Comparison of ENCODE assay signal across 25 cellular contexts in genomic region chr12:113936460-113936859, GRCh38. TPM values are rescaled to one million over a fixed set of nuclear protein-coding genes. Genes with fewer than 3 reads are reported as not detected.
A peak's percentile ranks its signal among the peaks of the same experiment; 100 is the strongest.
DNase-seq lines count a peak whose midpoint lies in the region; ATAC-seq and TF ChIP-seq lines count a peak whose summit lies in the region.
"Had no signal": no experiment of that assay in that cellular context is flagged by ENCODE, and none has a peak within 500 bp of the region (broad histone marks: within the 10 kb centered on the region; RNA-seq: fewer than 3 reads in every experiment).

No MANE protein-coding gene starts in this region.

- no peak for TF ChIP-seq POLR2A in HCT116 (IDR thresholded peaks at IDR 0.05; ENCODE audit: borderline replicate concordance, extremely low read depth, insufficient read depth, insufficient read length)

- H3K4me1 ChIP-seq in HCT116 (ENCODE audit: control insufficient read depth in 1 of 2, insufficient read depth in 2 of 2, low read length in 2 of 2) = no peaks in the 10 kb centered on the region
- H3K4me1 ChIP-seq: BE2C had no signal

- peaks cover 5% of the 10 kb centered on the region for H3K27me3 Mint-ChIP-seq in endothelial cell (ENCODE audit: unreplicated experiment)
- H3K27me3 Mint-ChIP-seq in stimulated activated naive CD8-positive, alpha-beta T cell treated with anti-CD3 and anti-CD28 coated beads, Interleukin-15, amount 100 ng/mL, for 72 hours = no peaks in the 10 kb centered on the region
- no peaks in the 10 kb centered on the region for H3K27me3 Mint-ChIP-seq in activated T-helper 2 cell treated with anti-CD3 and anti-CD28 coated beads, Interferon-gamma antibody, Interleukin-2, Interleukin-4, amounts not matched to agents 10 μg/mL and 5 μg/mL and 100 μg/mL, durations not matched to agents 14 hours and 24 hours and 36 hours (ENCODE audit: low read depth)

- H2AFZ ChIP-seq in HCT116 (ENCODE audit: low read depth, low read length, poor library complexity, severe bottlenecking) = no peak overlapping the region

- RAD21 ChIA-PET in HCT116 (lab: Charles Lee; ENCODE audit: low non-redundant PET in 1 of 2, low total read pairs in 2 of 2, uncharacterized antibody in 2 of 2, unreplicated experiment in 2 of 2) = no interaction called here

- intact Hi-C loops in HCT116 (cut with micrococcal nuclease) = no loop called here
- intact Hi-C loops in activated T-helper 2 cell treated with anti-CD3 and anti-CD28 coated beads, Interferon-gamma antibody, Interleukin-2, Interleukin-4, amounts not matched to agents 10 μg/mL and 5 μg/mL and 100 μg/mL, durations not matched to agents 14 hours and 24 hours and 36 hours (cut with micrococcal nuclease) = no loop called here

- H3K4me1 Mint-ChIP-seq in endothelial cell (ENCODE audit: unreplicated experiment) = peaks cover 33% of the 10 kb centered on the region
- peaks cover 5% of the 10 kb centered on the region for H3K4me1 Mint-ChIP-seq in stimulated activated naive CD8-positive, alpha-beta T cell treated with anti-CD3 and anti-CD28 coated beads, Interleukin-15, amount 100 ng/mL, for 72 hours
- H3K4me1 Mint-ChIP-seq in activated T-helper 2 cell treated with anti-CD3 and anti-CD28 coated beads, Interferon-gamma antibody, Interleukin-2, Interleukin-4, amounts not matched to agents 10 μg/mL and 5 μg/mL and 100 μg/mL, durations not matched to agents 14 hours and 24 hours and 36 hours (ENCODE audit: low read depth) = no peaks in the 10 kb centered on the region
- H3K4me1 Mint-ChIP-seq: CD14-positive monocyte had no signal

- H3K9me2 ChIP-seq in HCT116 (ENCODE audit: insufficient read depth) = no peaks in the 10 kb centered on the region

- CTCF ChIA-PET in HCT116 (lab: Charles Lee) = no interaction called here

- no peak overlapping the region for H3K9ac ChIP-seq in HCT116 (ENCODE audit: low read length)

- H3K27ac Mint-ChIP-seq in endothelial cell (ENCODE audit: unreplicated experiment) = peak overlapping the region; percentile 24
- peak overlapping the region in 1 of 2 donors; percentile 24 for H3K27ac Mint-ChIP-seq in stimulated activated naive CD8-positive, alpha-beta T cell treated with anti-CD3 and anti-CD28 coated beads, Interleukin-15, amount 100 ng/mL, for 72 hours
- no peak overlapping the region for H3K27ac Mint-ChIP-seq in activated T-helper 2 cell treated with anti-CD3 and anti-CD28 coated beads, Interferon-gamma antibody, Interleukin-2, Interleukin-4, amounts not matched to agents 10 μg/mL and 5 μg/mL and 100 μg/mL, durations not matched to agents 14 hours and 24 hours and 36 hours

- H3K4me3 ChIP-seq in HCT116 (replicated peaks in 1 of 2; ENCODE audit: low read depth in 1 of 2, low read length in 2 of 2) = no peak overlapping the region

- H3K4me2 ChIP-seq in HCT116 (ENCODE audit: low read length) = no peak overlapping the region

- DNase-seq in HCT116 (ENCODE audit: low read depth, low spot score) (no peak), SK-MEL-5 (ENCODE audit: low read depth, low spot score) (peak; percentile 32), endothelial cell (ENCODE audit: low spot score) (no peak), pons (ENCODE audit: low spot score) (peak; percentile 16), NCI-H1694 (lab: John Stamatoyannopoulos, UW) (no peak)
- no peak for DNase-seq in stimulated activated naive CD8-positive, alpha-beta T cell treated with anti-CD3 and anti-CD28 coated beads, Interleukin-15, amount 100 ng/mL, for 72 hours
- DNase-seq in activated T-helper 2 cell treated with anti-CD3 and anti-CD28 coated beads, Interferon-gamma antibody, Interleukin-2, Interleukin-4, amounts not matched to agents 10 μg/mL and 5 μg/mL and 100 μg/mL, durations not matched to agents 14 hours and 24 hours and 36 hours (ENCODE audit: low spot score) = no peak
- DNase-seq: ACHN, BE2C, Calu3, DMS79 treated with DMSO at 0.1 percent for 48 hours, GF-D8, GOT3, HCEC 1CT, Karpas-422, NCI-H1092, NCI-H1417 treated with DMSO at 0.1 percent for 48 hours, NCI-H187, NCI-H2081 treated with DMSO at 0.1 percent for 48 hours, NCI-H2171, NCI-H226, NCI-H510A treated with DMSO at 0.1 percent for 48 hours, PC-3 had no signal

- no peak overlapping the region for H3K27ac ChIP-seq in HCT116 (ENCODE audit: low read depth, low read length)
- H3K27ac ChIP-seq: HL-60 had no signal

- POLR2A ChIA-PET in HCT116 (lab: Charles Lee) = no interaction called here

- peaks cover 21% of the 10 kb centered on the region for H3K36me3 Mint-ChIP-seq in endothelial cell (ENCODE audit: low read depth, unreplicated experiment)
- peaks cover 48% of the 10 kb centered on the region for H3K36me3 Mint-ChIP-seq in activated T-helper 2 cell treated with anti-CD3 and anti-CD28 coated beads, Interferon-gamma antibody, Interleukin-2, Interleukin-4, amounts not matched to agents 10 μg/mL and 5 μg/mL and 100 μg/mL, durations not matched to agents 14 hours and 24 hours and 36 hours (ENCODE audit: low read depth)

- H3K27me3 ChIP-seq in HCT116 (ENCODE audit: insufficient read depth, low read length) = no peaks in the 10 kb centered on the region
- H3K27me3 ChIP-seq: BE2C had no signal

- H3K9me3 Mint-ChIP-seq in endothelial cell (ENCODE audit: unreplicated experiment) = no peaks in the 10 kb centered on the region
- H3K9me3 Mint-ChIP-seq in stimulated activated naive CD8-positive, alpha-beta T cell treated with anti-CD3 and anti-CD28 coated beads, Interleukin-15, amount 100 ng/mL, for 72 hours = no peaks in the 10 kb centered on the region
- H3K9me3 Mint-ChIP-seq in activated T-helper 2 cell treated with anti-CD3 and anti-CD28 coated beads, Interferon-gamma antibody, Interleukin-2, Interleukin-4, amounts not matched to agents 10 μg/mL and 5 μg/mL and 100 μg/mL, durations not matched to agents 14 hours and 24 hours and 36 hours = no peaks in the 10 kb centered on the region
- H3K9me3 Mint-ChIP-seq: CD14-positive monocyte had no signal

- peaks cover 8 to 14% of the 10 kb centered on the region in 2 experiments; a peak in 3 of 4 replicates for H3K36me3 ChIP-seq in HCT116 (ENCODE audit: control insufficient read depth in 1 of 2, insufficient read depth in 2 of 2, low read length in 2 of 2)

- BruUV-seq in HCT116 (replicated peaks; lab: Mats Ljungman, UMichigan) = no TSS peak

- H3K4me3 Mint-ChIP-seq in endothelial cell (ENCODE audit: unreplicated experiment) = no peak overlapping the region
- no peak overlapping the region for H3K4me3 Mint-ChIP-seq in stimulated activated naive CD8-positive, alpha-beta T cell treated with anti-CD3 and anti-CD28 coated beads, Interleukin-15, amount 100 ng/mL, for 72 hours
- no peak overlapping the region for H3K4me3 Mint-ChIP-seq in activated T-helper 2 cell treated with anti-CD3 and anti-CD28 coated beads, Interferon-gamma antibody, Interleukin-2, Interleukin-4, amounts not matched to agents 10 μg/mL and 5 μg/mL and 100 μg/mL, durations not matched to agents 14 hours and 24 hours and 36 hours (ENCODE audit: low read depth)
- H3K4me3 Mint-ChIP-seq: CD14-positive monocyte had no signal

- H4K20me1 ChIP-seq in HCT116 (ENCODE audit: insufficient read depth) = no peaks in the 10 kb centered on the region

- in situ Hi-C loops in SK-MEL-5 (cut with HindIII; ENCODE audit: low pct_unique_long_range_greater_than_20kb, low sequenced_read_pairs) = no loop called here

- no peaks in the 10 kb centered on the region for H3K9me3 ChIP-seq in HCT116 (ENCODE audit: control insufficient read depth in 1 of 2, insufficient read depth in 1 of 2, low read depth in 1 of 2, low read length in 2 of 2)
- H3K9me3 ChIP-seq: BE2C had no signal

- TF ChIP-seq RAD21 in HCT116 (IDR thresholded peaks at IDR 0.05; ENCODE audit: low read depth) = no peak

- 0 out of 2 replicates have a peak, but pooled peaks have one; percentile 40 for ATAC-seq in HCT116
- ATAC-seq in stimulated activated naive CD8-positive, alpha-beta T cell treated with anti-CD3 and anti-CD28 coated beads, Interleukin-15, amount 100 ng/mL, for 72 hours = no peak
- ATAC-seq: PC-3 had no signal

- no peaks in the 10 kb centered on the region for H3K79me2 ChIP-seq in HCT116 (ENCODE audit: insufficient read depth, low read length)

- TF ChIP-seq CTCF in HCT116 (IDR thresholded peaks at IDR 0.05 in 2 of 3, conservative IDR thresholded peaks at IDR 0.05 in 1 of 3; ENCODE audit: borderline replicate concordance in 1 of 3, insufficient read depth in 1 of 3, low read depth in 2 of 3, low read length in 2 of 3) (no peak), endothelial cell (IDR thresholded peaks at IDR 0.05; ENCODE audit: unreplicated experiment) (no peak)

TF ChIP-seq in HCT116, 20 proteins besides CTCF, POLR2A, EP300 and RAD21 (continues in another document):
- TF ChIP-seq ELF1 (IDR thresholded peaks at IDR 0.05; ENCODE audit: borderline replicate concordance, low read depth) (no peak), EZH2 (IDR thresholded peaks at IDR 0.05) (no peak)

RNA-seq across cellular contexts. Expression of gene RBM19, which starts 29.7 kb away (rescaled TPM):
- total RNA-seq in HCT116 (2021; ENCODE audit: unreplicated experiment) (30.7 TPM), endothelial cell (ENCODE audit: unreplicated experiment) (27.4 TPM)
- 6.7 and 8.4 TPM in 2 replicates for polyA plus RNA-seq in HCT116 (2012)
- total RNA-seq in SK-MEL-5 (2014; rRNA removed; shearing (Covaris generic)) = 49.6 and 53.6 TPM in 2 replicates
- polyA plus RNA-seq in SK-MEL-5 (2015; cell fraction: cytosol; rRNA removed) = 35.6 and 40.3 TPM in 2 replicates
- polyA plus RNA-seq in SK-MEL-5 (2015; cell fraction: nucleus; rRNA removed) = 154 and 204 TPM in 2 replicates
- 89.6 and 96.8 TPM in 2 replicates for total RNA-seq in activated T-helper 2 cell treated with anti-CD3 and anti-CD28 coated beads, Interferon-gamma antibody, Interleukin-2, Interleukin-4, amounts not matched to agents 10 μg/mL and 5 μg/mL and 100 μg/mL, durations not matched to agents 14 hours and 24 hours and 36 hours

Comparison
In these comparisons a context has a peak if more than half of its experiments do, and no peak if none do; other contexts are left out.
1. DNase-seq: peak in SK-MEL-5 (single experiment) and pons (single experiment); none in HCT116 (single experiment), endothelial cell (single experiment), stimulated activated naive CD8-positive, alpha-beta T cell treated with anti-CD3 and anti-CD28 coated beads, Interleukin-15, amount 100 ng/mL, for 72 hours (0 of 2), NCI-H1694 (single experiment) and activated T-helper 2 cell treated with anti-CD3 and anti-CD28 coated beads, Interferon-gamma antibody, Interleukin-2, Interleukin-4, amounts not matched to agents 10 μg/mL and 5 μg/mL and 100 μg/mL, durations not matched to agents 14 hours and 24 hours and 36 hours (single experiment).